16 cellular contexts compared by ENCODE assay signal in the genomic region with DNA sequence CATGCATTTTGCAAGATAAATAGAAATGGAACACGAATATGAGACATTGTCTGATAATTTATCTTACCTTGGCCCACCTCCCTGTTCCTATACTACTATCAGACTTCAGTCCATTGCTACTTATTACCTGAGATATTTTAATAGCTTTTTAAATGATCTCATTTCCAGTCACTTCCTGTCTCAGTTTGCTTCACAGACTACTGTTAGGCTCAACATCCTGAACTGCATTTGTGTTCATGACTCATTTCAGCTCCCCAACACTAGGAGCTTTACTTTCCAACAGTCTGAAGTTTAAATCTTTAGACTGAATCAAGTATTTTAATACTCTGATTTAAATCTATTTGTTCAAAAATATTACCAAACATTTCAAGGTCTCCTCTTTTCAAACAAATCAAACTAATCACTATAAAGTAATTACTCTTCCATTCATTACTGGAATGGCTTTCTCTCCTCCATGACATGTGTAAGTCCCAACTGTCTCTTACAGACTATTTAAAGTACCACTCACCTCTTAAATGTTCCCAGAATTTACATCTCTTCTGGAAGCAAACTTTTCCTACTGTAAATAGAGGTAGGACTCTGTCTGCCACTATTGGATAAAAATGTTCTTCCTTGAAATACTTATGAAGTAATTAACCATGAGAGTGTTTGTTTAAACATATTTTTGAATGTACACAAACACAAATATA.
A peak's percentile ranks its signal among the peaks of the same experiment; 100 is the strongest.
DNase-seq lines count a peak whose midpoint lies in the region; ATAC-seq, FAIRE-seq and TF ChIP-seq lines count a peak whose summit lies in the region.
"Had no signal": no experiment of that assay in that cellular context is flagged by ENCODE, and none has a peak within 500 bp of the region (broad histone marks: within the 10 kb centered on the region; RNA-seq: fewer than 3 reads in every experiment).

No MANE protein-coding gene starts in this region.

- no peak overlapping the region for H2AK5ac ChIP-seq in H9 (ENCODE audit: insufficient read length, low read length)

- no peak overlapping the region for H2BK15ac ChIP-seq in H9 (ENCODE audit: low read depth, low read length)

- no peaks in the 10 kb centered on the region for H3K27me3 Mint-ChIP-seq in H9 (ENCODE audit: low read depth)
- H3K27me3 Mint-ChIP-seq in T-cell, result no peaks in the 10 kb centered on the region
- H3K27me3 Mint-ChIP-seq: activated naive CD8-positive, alpha-beta T cell; CD4-positive, CD25-positive, alpha-beta regulatory T cell; natural killer cell treated with Interleukin-12 subunit alpha and Interleukin-12 subunit beta and Interleukin-15 and Interleukin-18, amount 100 ng/mL, for 72 hours had no signal

- no peak overlapping the region for H3K4me2 ChIP-seq in H9 (ENCODE audit: insufficient read depth, insufficient read length, low read length)

- H3K23me2 ChIP-seq in H9 (ENCODE audit: insufficient read length, low read depth, low read length, poor library complexity, severe bottlenecking), result no peaks in the 10 kb centered on the region

- no peaks in the 10 kb centered on the region for H4K20me1 ChIP-seq in H9 (ENCODE audit: control insufficient read depth, insufficient read depth, insufficient read length)

- no peaks in the 10 kb centered on the region for H3K79me2 ChIP-seq in H9 (ENCODE audit: insufficient read depth, low read length)

- H2BK12ac ChIP-seq in H9 (ENCODE audit: insufficient read length, low read depth, low read length), result no peak overlapping the region

- no peak overlapping the region for H4K8ac ChIP-seq in H9 (replicated peaks; ENCODE audit: insufficient read length, low read depth, low read length)

- no peak for TF ChIP-seq CTCF in fibroblast of pulmonary artery (IDR thresholded peaks at IDR 0.05; ENCODE audit: low read length, missing control alignments)
- no peak for TF ChIP-seq CTCF in D721Med (IDR thresholded peaks at IDR 0.05; ENCODE audit: insufficient read depth, missing control alignments)
- TF ChIP-seq CTCF in H9 (conservative IDR thresholded peaks at IDR 0.05), result no peak

- no peaks in the 10 kb centered on the region for H3K27me3 ChIP-seq in H9 (ENCODE audit: insufficient read depth, low read length)
- H3K27me3 ChIP-seq: esophagus squamous epithelium, transverse colon had no signal

- H2BK5ac ChIP-seq in H9 (ENCODE audit: insufficient read length, low read length), result no peak overlapping the region

- H3T11ph ChIP-seq in H9 (ENCODE audit: low read length), result no peak overlapping the region

- DNase-seq in HT1080 (ENCODE audit: low read depth) (peak; percentile 87), SW 1271 (lab: John Stamatoyannopoulos, UW) (peak; percentile 28 to 75), fibroblast of pulmonary artery (ENCODE audit: low read depth) (peak; percentile 35), urothelium cell line (ENCODE audit: low spot score) (peak; percentile 28), D721Med (ENCODE audit: insufficient read length, low spot score) (no peak), H9 (no peak), T-cell (no peak)
- DNase-seq: activated CD8-positive, alpha-beta memory T cell treated with anti-CD3 and anti-CD28 coated beads, Interleukin-2, amount 50 U/mL, for 48 hours; CD4-positive, CD25-positive, alpha-beta regulatory T cell; esophagus squamous epithelium; right cardiac atrium; stimulated activated CD4-positive, alpha-beta T cell treated with anti-CD3 and anti-CD28 coated beads, Interleukin-2, amount 100 ng/mL, for 24 hours; transverse colon had no signal

- no peak for FAIRE-seq in urothelium cell line (lab: Jason Lieb, UNC)
- FAIRE-seq in D721Med (lab: Jason Lieb, UNC), result no peak
- FAIRE-seq: colon had no signal

- no peak overlapping the region for H3K18ac ChIP-seq in H9 (ENCODE audit: insufficient read length, low read depth, low read length)

- H2BK120ac ChIP-seq in H9 (ENCODE audit: low read depth, low read length, poor library complexity, severe bottlenecking), result no peak overlapping the region

- no peaks in the 10 kb centered on the region for H3K4me1 Mint-ChIP-seq in H9
- H3K4me1 Mint-ChIP-seq in T-cell, result no peaks in the 10 kb centered on the region
- H3K4me1 Mint-ChIP-seq: CD4-positive, CD25-positive, alpha-beta regulatory T cell had no signal

- H3K9me3 Mint-ChIP-seq in H9 (no peaks in the 10 kb centered on the region), T-cell (peaks cover 2 to 10% (median 6%) of the 10 kb centered on the region in 3 donors)

- no peaks in the 10 kb centered on the region for H3K36me3 Mint-ChIP-seq in H9 (ENCODE audit: insufficient read depth in 1 of 3, low read depth in 3 of 3)
- no peaks in the 10 kb centered on the region for H3K36me3 Mint-ChIP-seq in T-cell
- H3K36me3 Mint-ChIP-seq: activated naive CD8-positive, alpha-beta T cell; CD4-positive, CD25-positive, alpha-beta regulatory T cell; natural killer cell treated with Interleukin-12 subunit alpha and Interleukin-12 subunit beta and Interleukin-15 and Interleukin-18, amount 100 ng/mL, for 72 hours had no signal

- no CpG with 5 or more reads among the region's 1 CpG for WGBS in H9 (ENCODE audit: extremely low coverage, insufficient read length, low lambda C conversion rate)

- no peak overlapping the region for H3K9ac ChIP-seq in H9 (ENCODE audit: extremely low read depth, insufficient read length, low read length)

- no peak for ATAC-seq in T-cell (replicated peaks in 1 of 4)
- ATAC-seq: natural killer cell treated with Interleukin-12 subunit alpha and Interleukin-12 subunit beta and Interleukin-15 and Interleukin-18, amount 100 ng/mL, for 72 hours; right cardiac atrium had no signal

- H3K9me3 ChIP-seq in H9 (ENCODE audit: control insufficient read depth, low read depth, low read length), result no peaks in the 10 kb centered on the region
- H3K9me3 ChIP-seq: esophagus squamous epithelium, transverse colon had no signal

- H3K4ac ChIP-seq in H9 (ENCODE audit: low read depth, low read length), result no peak overlapping the region

- H3K4me1 ChIP-seq in H9 (ENCODE audit: insufficient read depth, low read length), result no peaks in the 10 kb centered on the region
- H3K4me1 ChIP-seq: esophagus squamous epithelium, transverse colon had no signal

- CTCF ChIA-PET in T-cell (lab: Charles Lee), result no interaction called here

- POLR2A ChIA-PET in T-cell (lab: Charles Lee), result no interaction called here

- no peak overlapping the region for H2BK20ac ChIP-seq in H9 (ENCODE audit: low read depth, low read length, poor library complexity, severe bottlenecking)

- no peak overlapping the region for H3K23ac ChIP-seq in H9 (ENCODE audit: insufficient read length, low read depth, low read length)

- H3K56ac ChIP-seq in H9 (ENCODE audit: insufficient read length, low read depth, low read length), result no peak overlapping the region

- H2AFZ ChIP-seq in H9 (ENCODE audit: low read length), result no peak overlapping the region

- no peak overlapping the region for H3K4me3 ChIP-seq in fibroblast of pulmonary artery (replicated peaks; ENCODE audit: low read depth, low read length)
- H3K4me3 ChIP-seq: esophagus squamous epithelium, transverse colon had no signal

- H4K91ac ChIP-seq in H9 (ENCODE audit: insufficient read length, low read depth, low read length), result no peak overlapping the region

- H3K79me1 ChIP-seq in H9 (ENCODE audit: insufficient read depth, low read depth, low read length, poor library complexity, severe bottlenecking), result no peaks in the 10 kb centered on the region

- H3K27ac Mint-ChIP-seq in H9, result no peak overlapping the region
- H3K27ac Mint-ChIP-seq in T-cell, result no peak overlapping the region
- H3K27ac Mint-ChIP-seq: activated naive CD8-positive, alpha-beta T cell; CD4-positive, CD25-positive, alpha-beta regulatory T cell; natural killer cell treated with Interleukin-12 subunit alpha and Interleukin-12 subunit beta and Interleukin-15 and Interleukin-18, amount 100 ng/mL, for 72 hours had no signal

- H3K14ac ChIP-seq in H9 (ENCODE audit: insufficient read depth, low read length), result no peak overlapping the region

- no peak overlapping the region for H3K4me3 Mint-ChIP-seq in H9
- H3K4me3 Mint-ChIP-seq in T-cell, result no peak overlapping the region
- H3K4me3 Mint-ChIP-seq: activated naive CD8-positive, alpha-beta T cell; CD4-positive, CD25-positive, alpha-beta regulatory T cell; natural killer cell treated with Interleukin-12 subunit alpha and Interleukin-12 subunit beta and Interleukin-15 and Interleukin-18, amount 100 ng/mL, for 72 hours had no signal

- no peak overlapping the region for H3K27ac ChIP-seq in H9 (ENCODE audit: insufficient read length, low read depth, low read length)
- H3K27ac ChIP-seq: esophagus squamous epithelium, transverse colon had no signal

- no peak overlapping the region for H4K5ac ChIP-seq in H9 (ENCODE audit: insufficient read length, low read depth, low read length)

Comparison
In these comparisons a context has a peak if more than half of its experiments do, and no peak if none do; other contexts are left out.
1. DNase-seq: peak in HT1080 (single experiment), SW 1271 (2 of 2), fibroblast of pulmonary artery (single experiment) and urothelium cell line (single experiment); none in D721Med (single experiment), H9 (single experiment) and T-cell (0 of 34).